In the genomic region with DNA sequence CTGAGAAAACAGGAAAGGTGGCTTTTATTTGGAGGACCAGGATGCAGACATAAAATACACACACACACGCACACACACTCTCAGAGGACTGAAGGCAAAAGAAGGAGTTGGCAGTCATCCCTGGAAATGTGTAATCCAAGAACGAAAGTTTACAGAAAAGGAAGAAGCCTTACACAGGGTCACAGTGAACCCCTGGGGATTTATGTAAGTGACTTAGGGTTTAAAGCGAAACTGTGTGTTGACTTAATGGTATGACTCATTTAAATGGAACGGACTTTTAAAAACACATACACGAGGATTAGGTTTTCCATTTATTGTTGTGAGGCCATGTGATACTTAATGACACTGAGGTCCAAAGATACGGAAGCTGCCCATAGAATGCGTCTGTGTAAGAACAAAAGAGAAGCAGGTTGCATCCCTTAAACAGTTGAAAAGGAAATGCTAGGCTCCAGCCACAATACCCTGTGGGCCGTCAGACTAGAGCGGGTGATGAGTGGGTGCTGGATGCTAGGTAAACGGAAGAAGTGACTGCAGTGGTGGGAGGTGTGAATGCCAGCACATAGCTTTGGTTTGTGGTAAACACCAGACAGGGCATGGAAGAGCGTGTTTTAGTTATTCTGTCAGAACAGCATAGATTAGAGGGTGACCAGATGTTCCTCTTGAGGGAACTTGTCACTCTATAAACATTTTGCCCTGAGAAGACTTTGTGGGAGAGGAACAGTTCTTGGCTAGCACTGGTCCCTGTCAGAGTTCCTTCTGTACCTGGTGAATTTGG, we compare ENCODE assay signal across 8 cellular contexts. TPM values are rescaled to one million over a fixed set of nuclear protein-coding genes. Genes with fewer than 3 reads are reported as not detected.
DNase-seq lines count a peak whose midpoint lies in the region; ATAC-seq, FAIRE-seq and TF ChIP-seq lines count a peak whose summit lies in the region.

No MANE protein-coding gene starts in this region.

- no peaks in the 10 kb centered on the region for H3K27me3 ChIP-seq in hepatocyte

- no peaks in the 10 kb centered on the region for H3K79me2 ChIP-seq in hepatocyte

- DNase-seq in A549 (ENCODE audit: low read depth in 1 of 2, low spot score in 1 of 2) (peak; percentile 59 to 86), hepatocyte (ENCODE audit: low spot score) (peak; percentile 83), NCI-H2227 treated with DMSO at 0.1 percent for 48 hours (lab: John Stamatoyannopoulos, UW) (no peak)
- peak; percentile 75 to 78 for DNase-seq in stimulated activated CD4-positive, alpha-beta T cell treated with anti-CD3 and anti-CD28 coated beads, Interleukin-15, amount 100 ng/mL, for 48 hours (ENCODE audit: low read depth in 2 of 2)

- H3K4me1 ChIP-seq in A549 (peaks cover 20% of the 10 kb centered on the region), hepatocyte (ENCODE audit: insufficient read depth) (peaks cover 7% of the 10 kb centered on the region)

- CTCF ChIA-PET in A549 (lab: Yijun Ruan, JAX), result interaction anchor here (1.3 to 4.6 kb wide), 4 partner anchors 10 to 410 kb away, joined by 3 to 46 read pairs (median 6); a partner anchor contains a TSS

- TF ChIP-seq RAD21 in A549 (conservative IDR thresholded peaks at IDR 0.05 in 1 of 2, IDR thresholded peaks at IDR 0.05 in 1 of 2), result no peak

- H3K27me3 Mint-ChIP-seq in activated naive CD4-positive, alpha-beta T cell treated with anti-CD3 and anti-CD28 coated beads, Interleukin-2, amount 50 U/mL, for 24 hours, result peaks cover 7% of the 10 kb centered on the region

- WGBS in A549 (ENCODE audit: missing lambda C conversion rate), result 3% methylated on average over 11 of the region's 11 CpGs
- WGBS in hepatocyte (ENCODE audit: low lambda C conversion rate, missing lambda C conversion rate), result 27% methylated on average over 11 of the region's 11 CpGs

- H3K27ac ChIP-seq in A549 (peak overlapping the region; percentile 65 to 80), hepatocyte (peak overlapping the region; percentile 78)

- no peak overlapping the region for H2AFZ ChIP-seq in hepatocyte

- peak overlapping the region; percentile 90 for H3K27ac Mint-ChIP-seq in activated naive CD4-positive, alpha-beta T cell treated with anti-CD3 and anti-CD28 coated beads, Interleukin-2, amount 50 U/mL, for 24 hours

- H3K9me3 ChIP-seq in A549, result no peaks in the 10 kb centered on the region
- no peaks in the 10 kb centered on the region for H3K9me3 ChIP-seq in hepatocyte (ENCODE audit: low read depth)

- peaks cover 29% of the 10 kb centered on the region for H3K4me1 Mint-ChIP-seq in activated naive CD4-positive, alpha-beta T cell treated with anti-CD3 and anti-CD28 coated beads, Interleukin-2, amount 50 U/mL, for 24 hours

- no peak for FAIRE-seq in A549 (lab: Jason Lieb, UNC)

- no peak for TF ChIP-seq POLR2A in A549 (IDR thresholded peaks at IDR 0.05; ENCODE audit: low read length)

- H3K4me2 ChIP-seq in A549 (peak overlapping the region; percentile 78), hepatocyte (peak overlapping the region; percentile 56)

- no peaks in the 10 kb centered on the region for H4K20me1 ChIP-seq in hepatocyte (ENCODE audit: insufficient read depth, poor library complexity, severe bottlenecking)

- peak; percentile 70 to 84 for ATAC-seq in A549
- peak; percentile 83 for ATAC-seq in GM19023 (IDR thresholded peaks at IDR 0.05; ENCODE audit: unreplicated experiment)
- peak; percentile 98 for ATAC-seq in HG03175 (IDR thresholded peaks at IDR 0.05; ENCODE audit: unreplicated experiment)

- no peaks in the 10 kb centered on the region for H3K36me3 Mint-ChIP-seq in activated naive CD4-positive, alpha-beta T cell treated with anti-CD3 and anti-CD28 coated beads, Interleukin-2, amount 50 U/mL, for 24 hours

- TF ChIP-seq CTCF in A549 (IDR thresholded peaks at IDR 0.05) (no peak), hepatocyte (IDR thresholded peaks at IDR 0.05; ENCODE audit: poor library complexity) (no peak)

- no peaks in the 10 kb centered on the region for H3K9me2 ChIP-seq in hepatocyte (replicated peaks; ENCODE audit: insufficient read depth)

- peak in 1 of 2 experiments; percentile 16; a peak in 1 of 5 replicates for TF ChIP-seq EP300 in A549 (IDR thresholded peaks at IDR 0.05)

- H3K9me3 Mint-ChIP-seq in activated naive CD4-positive, alpha-beta T cell treated with anti-CD3 and anti-CD28 coated beads, Interleukin-2, amount 50 U/mL, for 24 hours, result no peaks in the 10 kb centered on the region

- peak overlapping the region; percentile 47 for H3K4me3 Mint-ChIP-seq in activated naive CD4-positive, alpha-beta T cell treated with anti-CD3 and anti-CD28 coated beads, Interleukin-2, amount 50 U/mL, for 24 hours

- H3K36me3 ChIP-seq in hepatocyte (replicated peaks; ENCODE audit: insufficient read depth, low read depth), result no peaks in the 10 kb centered on the region

- H3K4me3 ChIP-seq in A549 (no peak overlapping the region), hepatocyte (no peak overlapping the region)

- POLR2A ChIA-PET in A549 (lab: Yijun Ruan, JAX), result interaction anchor here (1.4 to 1.5 kb wide), 2 partner anchors 22 to 39 kb away, joined by 4 to 7 read pairs; a partner anchor contains a TSS

TF ChIP-seq in A549, 52 proteins besides CTCF, POLR2A, EP300 and RAD21:
- TF ChIP-seq FOSL2 (IDR thresholded peaks at IDR 0.05), result peak; percentile 70
- peak; percentile 83 for TF ChIP-seq FOSL2 (CRISPR knock-in tag; IDR thresholded peaks at IDR 0.05)
- TF ChIP-seq, protein P1, sequence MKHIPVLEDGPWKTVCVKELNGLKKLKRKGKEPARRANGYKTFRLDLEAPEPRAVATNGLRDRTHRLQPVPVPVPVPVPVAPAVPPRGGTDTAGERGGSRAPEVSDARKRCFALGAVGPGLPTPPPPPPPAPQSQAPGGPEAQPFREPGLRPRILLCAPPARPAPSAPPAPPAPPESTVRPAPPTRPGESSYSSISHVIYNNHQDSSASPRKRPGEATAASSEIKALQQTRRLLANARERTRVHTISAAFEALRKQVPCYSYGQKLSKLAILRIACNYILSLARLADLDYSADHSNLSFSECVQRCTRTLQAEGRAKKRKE (CRISPR knock-in tag; IDR thresholded peaks at IDR 0.05; ENCODE audit: low read depth), result no peak
- peak in 1 of 2 experiments; percentile 64; a peak in 2 of 5 replicates for TF ChIP-seq JUN (IDR thresholded peaks at IDR 0.05)
- TF ChIP-seq SMC3 (IDR thresholded peaks at IDR 0.05), result 0 out of 3 replicates have a peak, but pooled peaks have one; percentile 7
- TF ChIP-seq, protein P2, sequence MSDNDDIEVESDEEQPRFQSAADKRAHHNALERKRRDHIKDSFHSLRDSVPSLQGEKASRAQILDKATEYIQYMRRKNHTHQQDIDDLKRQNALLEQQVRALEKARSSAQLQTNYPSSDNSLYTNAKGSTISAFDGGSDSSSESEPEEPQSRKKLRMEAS (IDR thresholded peaks at IDR 0.05), result peak; percentile 67
- TF ChIP-seq GATA3 (IDR thresholded peaks at IDR 0.05; ENCODE audit: borderline replicate concordance), result peak; percentile 66
- peak; percentile 74 for TF ChIP-seq JUNB (IDR thresholded peaks at IDR 0.05)
- no peak for TF ChIP-seq HDAC2 (IDR thresholded peaks at IDR 0.05)
TF ChIP-seq in A549: peak in this region for 6.

TF ChIP-seq in PFSK-1, 5 proteins besides CTCF, POLR2A, EP300 and RAD21 (continues in another document):
- 0 out of 2 replicates have a peak, but pooled peaks have one; percentile 26 for TF ChIP-seq POLR2AphosphoS5 (IDR thresholded peaks at IDR 0.05; ENCODE audit: low read depth, low read length)
- TF ChIP-seq FOXP2 (optimal IDR thresholded peaks at IDR 0.05; ENCODE audit: borderline replicate concordance, extremely low read depth, extremely low read length, insufficient read depth), result peak; percentile 30
- TF ChIP-seq SIN3A (IDR thresholded peaks at IDR 0.05; ENCODE audit: borderline replicate concordance, insufficient read depth, low read length), result peak; percentile 81; the same call in 1 of the 2 replicates
- TF ChIP-seq TAF1 (IDR thresholded peaks at IDR 0.05; ENCODE audit: borderline replicate concordance, insufficient read depth, low read length), result no peak

RNA-seq across cellular contexts. Expression of a gene that starts 21.6 kb away (rescaled TPM):
- polyA plus RNA-seq in A549 (2011; rRNA removed) (12.7 and 15.5 TPM in 2 replicates), A549 (2017; fragmentation: RNase III; extraction: RNeasy Plus Mini Kit Qiagen cat#74134 plus additional on column Dnase treatment) (8.4 to 9.8 TPM (median 8.9 TPM) in 3 replicates), hepatocyte (25.9 and 28.7 TPM in 2 replicates)
- 3.6 and 4.3 TPM in 2 replicates for polyA plus RNA-seq in A549 (2012; cell fraction: cytosol; rRNA removed)
- 2.3 and 2.9 TPM in 2 replicates for polyA plus RNA-seq in A549 (2012; cell fraction: nucleus; rRNA removed)
- polyA minus RNA-seq in A549 (2011; rRNA and poly(A)+ RNA removed), result 19.5 and 20.4 TPM in 2 replicates
- 7.6 TPM for polyA plus RNA-seq in PFSK-1 (2012; ENCODE audit: insufficient read length, low read depth)
- total RNA-seq in hepatocyte, result 33.5 and 36.4 TPM in 2 replicates

RNA-seq across cellular contexts. Expression of a gene that starts 38.6 kb away (rescaled TPM):
- polyA plus RNA-seq in A549 (2011; rRNA removed), result 19.7 and 22.4 TPM in 2 replicates
- polyA plus RNA-seq in A549 (2012; cell fraction: cytosol; rRNA removed), result 11.1 and 11.6 TPM in 2 replicates
- polyA plus RNA-seq in A549 (2012; cell fraction: nucleus; rRNA removed), result 10.3 and 13.7 TPM in 2 replicates
- polyA plus RNA-seq in A549 (2017; fragmentation: RNase III; extraction: RNeasy Plus Mini Kit Qiagen cat#74134 plus additional on column Dnase treatment), result 12.2 to 14.8 TPM (median 12.3 TPM) in 3 replicates
- 9.1 and 10.4 TPM in 2 replicates for polyA minus RNA-seq in A549 (2011; rRNA and poly(A)+ RNA removed)
- polyA plus RNA-seq in PFSK-1 (2012; ENCODE audit: insufficient read length, low read depth), result 28.7 TPM
- total RNA-seq in hepatocyte, result 27.2 and 30.1 TPM in 2 replicates
- polyA plus RNA-seq in hepatocyte, result 39.2 and 41.2 TPM in 2 replicates
